Comparison of ENCODE assay signal across 8 cellular contexts in genomic region chr5:150015415-150015814, GRCh38.
"Had no signal": no experiment of that assay in that cellular context is flagged by ENCODE, and none has a peak within 500 bp of the region (broad histone marks: within the 10 kb centered on the region; RNA-seq: fewer than 3 reads in every experiment).

No MANE protein-coding gene starts in this region.

- FAIRE-seq: G401.6, GM12878, GM12891, GM12892, GM18507, GM19239 had no signal

- DNase-seq: GDM1, GF-D8 had no signal

- ATAC-seq: GM12878 had no signal

- H3K4me3 ChIP-seq: GM12878 had no signal
